Comparison of ENCODE assay signal across 9 cellular contexts in genomic region chr10:26335574-26336093, GRCh38.
DNase-seq lines count a peak whose midpoint lies in the region; ATAC-seq and TF ChIP-seq lines count a peak whose summit lies in the region.
"Had no signal": no experiment of that assay in that cellular context is flagged by ENCODE, and none has a peak within 500 bp of the region (broad histone marks: within the 10 kb centered on the region; RNA-seq: fewer than 3 reads in every experiment).

No MANE protein-coding gene starts in this region.

- TF ChIP-seq CTCF in GM10266 (IDR thresholded peaks at IDR 0.05; ENCODE audit: control insufficient read depth, insufficient read depth, low read depth, missing control alignments) = no peak

- DNase-seq in GM10266 (ENCODE audit: extremely low spot score) (peak; percentile 29), germinal center (ENCODE audit: low spot score) (peak; percentile 10), head of caudate nucleus (no peak), NCI-H2029 (lab: John Stamatoyannopoulos, UW) (no peak), pons (ENCODE audit: low spot score) (no peak), NCI-H2196 treated with DMSO at 0.1 percent for 48 hours (lab: John Stamatoyannopoulos, UW; ENCODE audit: unreplicated experiment) (no peak)
- DNase-seq: psoas muscle had no signal

- intact Hi-C loops in head of caudate nucleus (cut with DNase I) = loop anchor here (10.0 kb wide), 1 partner anchor 219 kb away; no protein-coding TSS in a partner anchor

- peak; percentile 55 for ATAC-seq in GM21390 (IDR thresholded peaks at IDR 0.05; ENCODE audit: unreplicated experiment)
- peak; percentile 59 for ATAC-seq in HG03520 (IDR thresholded peaks at IDR 0.05; ENCODE audit: unreplicated experiment)
- ATAC-seq: psoas muscle had no signal

Comparison
In these comparisons a context has a peak if more than half of its experiments do, and no peak if none do; other contexts are left out.
1. DNase-seq: peak in GM10266 (single experiment) and germinal center (single experiment); none in head of caudate nucleus (0 of 42), NCI-H2029 (single experiment), pons (single experiment) and NCI-H2196 treated with DMSO at 0.1 percent for 48 hours (single experiment).